Comparison of ENCODE assay signal across 1 cellular context in the genomic region with DNA sequence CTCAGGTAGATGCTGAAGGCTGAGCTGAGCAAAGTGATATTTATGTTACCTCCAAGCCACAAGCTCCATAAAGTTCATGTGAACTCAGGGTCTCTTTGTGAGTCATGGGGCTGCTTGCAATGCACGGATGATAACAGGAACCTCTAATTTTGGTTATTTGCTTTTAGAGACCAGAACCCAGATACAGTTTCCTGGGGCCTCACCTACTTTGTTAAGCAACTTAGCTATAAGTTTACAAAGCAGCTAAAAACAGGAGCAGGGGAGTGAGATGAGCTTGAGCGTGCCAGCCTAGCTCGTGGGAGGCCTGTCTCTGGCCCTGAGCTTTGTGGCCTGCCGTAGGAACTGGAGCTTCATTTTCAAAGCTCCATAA.
TF ChIP-seq lines count a peak whose summit lies in the region.

No MANE protein-coding gene starts in this region.

TF ChIP-seq in H1, 55 proteins besides CTCF, POLR2A, EP300 and RAD21 (continued from another document):
- TF ChIP-seq ATF2 (IDR thresholded peaks at IDR 0.05; ENCODE audit: low read length) (no peak), MAFK (IDR thresholded peaks at IDR 0.05; ENCODE audit: low read depth, low read length) (no peak), POU5F1 (IDR thresholded peaks at IDR 0.05; ENCODE audit: low read depth, low read length) (no peak), CEBPB (IDR thresholded peaks at IDR 0.05; ENCODE audit: low read depth, low read length) (no peak), CHD2 (IDR thresholded peaks at IDR 0.05; ENCODE audit: low read length) (no peak)
- TF ChIP-seq, protein P1, sequence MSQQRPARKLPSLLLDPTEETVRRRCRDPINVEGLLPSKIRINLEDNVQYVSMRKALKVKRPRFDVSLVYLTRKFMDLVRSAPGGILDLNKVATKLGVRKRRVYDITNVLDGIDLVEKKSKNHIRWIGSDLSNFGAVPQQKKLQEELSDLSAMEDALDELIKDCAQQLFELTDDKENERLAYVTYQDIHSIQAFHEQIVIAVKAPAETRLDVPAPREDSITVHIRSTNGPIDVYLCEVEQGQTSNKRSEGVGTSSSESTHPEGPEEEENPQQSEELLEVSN (IDR thresholded peaks at IDR 0.05), result no peak
